Comparison of ENCODE assay signal across 25 cellular contexts in the genomic region with DNA sequence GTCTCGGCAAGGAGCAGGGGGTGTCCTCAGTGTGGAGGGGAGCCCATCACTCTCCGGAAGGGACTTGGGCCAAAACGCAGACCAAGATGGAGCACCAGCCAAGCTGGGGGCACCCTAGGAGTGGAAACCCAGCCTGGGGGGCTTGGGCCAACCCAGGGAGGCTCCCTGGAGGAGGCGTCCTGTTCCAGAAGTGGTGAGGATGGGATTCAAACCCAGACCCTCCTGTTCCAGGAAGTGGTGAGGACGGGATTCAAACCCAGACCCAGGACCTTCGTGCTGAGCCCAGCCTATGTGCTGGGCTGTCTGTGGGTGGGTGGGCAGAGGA. TPM values are rescaled to one million over a fixed set of nuclear protein-coding genes. Genes with fewer than 3 reads are reported as not detected.
DNase-seq lines count a peak whose midpoint lies in the region; ATAC-seq, FAIRE-seq and TF ChIP-seq lines count a peak whose summit lies in the region.
"Had no signal": no experiment of that assay in that cellular context is flagged by ENCODE, and none has a peak within 500 bp of the region (broad histone marks: within the 10 kb centered on the region; RNA-seq: fewer than 3 reads in every experiment).

No MANE protein-coding gene starts in this region.

- no peak for ATAC-seq in Right ventricle myocardium inferior
- no peak for ATAC-seq in psoas muscle
- no peak for ATAC-seq in HG03039 (IDR thresholded peaks at IDR 0.05; ENCODE audit: unreplicated experiment)
- no peak for ATAC-seq in GM19395 (IDR thresholded peaks at IDR 0.05; ENCODE audit: unreplicated experiment)
- ATAC-seq: activated T-helper 17 cell treated with anti-CD3 and anti-CD28 coated beads, Interleukin-2, amount 50 U/mL, for 72 hours; natural killer cell treated with Interleukin-12 subunit alpha and Interleukin-12 subunit beta and Interleukin-15 and Interleukin-18, amount 100 ng/mL, for 72 hours; stimulated activated naive CD8-positive, alpha-beta T cell treated with anti-CD3 and anti-CD28 coated beads, Interleukin-15, Interleukin-2, amounts not matched to agents 100 U/mL and 50 U/mL, for 24 hours had no signal

- no peak overlapping the region for H3K4me3 ChIP-seq in right atrium auricular region
- H3K4me3 ChIP-seq in esophagus muscularis mucosa, result peak overlapping the region; percentile 58 to 69 (median 64)
- H3K4me3 ChIP-seq in psoas muscle, result no peak overlapping the region
- H3K4me3 ChIP-seq: BLaER1, upper lobe of left lung had no signal

- FAIRE-seq in GM12892 (lab: Jason Lieb, UNC), result no peak
- FAIRE-seq: endothelial cell of umbilical vein, kidney had no signal

- TF ChIP-seq POLR2A in esophagus muscularis mucosa (IDR thresholded peaks at IDR 0.05; ENCODE audit: low read depth) (no peak), GM12892 (IDR thresholded peaks at IDR 0.05; ENCODE audit: low read depth, low read length) (no peak)

- DNase-seq in right atrium auricular region (ENCODE audit: low spot score) (no peak), Right ventricle myocardium inferior (ENCODE audit: missing footprints) (no peak), esophagus muscularis mucosa (ENCODE audit: extremely low spot score) (no peak), psoas muscle (no peak), NCI-H748 (lab: John Stamatoyannopoulos, UW; ENCODE audit: unreplicated experiment) (no peak), GM12892 (ENCODE audit: insufficient read length) (no peak)
- DNase-seq: activated CD4-positive, alpha-beta T cell treated with anti-CD3 and anti-CD28 coated beads for 4 hours; activated naive CD8-positive, alpha-beta T cell treated with anti-CD3 and anti-CD28 coated beads, Interleukin-2, amount 10 ng/mL, durations not matched to agents 7 days and 5 days; brain microvascular endothelial cell; Caco-2; foreskin melanocyte; kidney; NCI-H1417; stimulated activated CD4-positive, alpha-beta T cell treated with anti-CD3 and anti-CD28 coated beads, Interleukin-2, amount 100 ng/mL, for 48 hours; stimulated activated naive CD8-positive, alpha-beta T cell treated with anti-CD3 and anti-CD28 coated beads, Interleukin-15, Interleukin-2, amounts not matched to agents 100 U/mL and 50 U/mL, for 24 hours; SW 1271 had no signal

- TF ChIP-seq CTCF in right atrium auricular region (IDR thresholded peaks at IDR 0.05) (no peak), esophagus muscularis mucosa (IDR thresholded peaks at IDR 0.05) (no peak), psoas muscle (IDR thresholded peaks at IDR 0.05) (no peak)

- WGBS in esophagus muscularis mucosa, result 80% methylated on average over 5 of the region's 6 CpGs
- 78 to 81% (median 80%) methylated on average over 6 of the region's 6 CpGs for WGBS in psoas muscle, 3 donors

- H3K27ac ChIP-seq in right atrium auricular region (peak overlapping the region; percentile 84 to 95), esophagus muscularis mucosa (replicated peaks in 1 of 4) (peak overlapping the region; percentile 93 to 96 (median 94)), psoas muscle (peak overlapping the region; percentile 94)
- H3K27ac ChIP-seq: BLaER1, brain microvascular endothelial cell, parathyroid adenoma, upper lobe of left lung had no signal

- H3K27me3 ChIP-seq in right atrium auricular region (no peaks in the 10 kb centered on the region), esophagus muscularis mucosa (no peaks in the 10 kb centered on the region), psoas muscle (ENCODE audit: insufficient read depth in 3 of 3, low read length in 2 of 3) (no peaks in the 10 kb centered on the region)
- H3K27me3 ChIP-seq: BLaER1, brain microvascular endothelial cell, upper lobe of left lung had no signal

- intact Hi-C loops in Right ventricle myocardium inferior (cut with DNase I), result no loop called here
- intact Hi-C loops in esophagus muscularis mucosa (cut with DNase I), result loop anchor here (5.0 kb wide), 1 partner anchor 62 kb away; a partner anchor contains a TSS
- intact Hi-C loops in psoas muscle (cut with DNase I), result no loop called here

- peaks cover 18% of the 10 kb centered on the region for H3K36me3 ChIP-seq in right atrium auricular region
- peaks cover 0 to 10% (median 4%) of the 10 kb centered on the region in 4 donors for H3K36me3 ChIP-seq in esophagus muscularis mucosa
- peaks cover 0 to 55% of the 10 kb centered on the region in 2 donors for H3K36me3 ChIP-seq in psoas muscle (ENCODE audit: insufficient read depth in 1 of 2, low read depth in 1 of 2)
- H3K36me3 ChIP-seq: BLaER1, brain microvascular endothelial cell, upper lobe of left lung had no signal

- no peaks in the 10 kb centered on the region for H3K9me3 ChIP-seq in right atrium auricular region
- H3K9me3 ChIP-seq in esophagus muscularis mucosa, result no peaks in the 10 kb centered on the region
- no peaks in the 10 kb centered on the region for H3K9me3 ChIP-seq in psoas muscle
- H3K9me3 ChIP-seq: BLaER1, Caco-2, upper lobe of left lung had no signal

- peaks cover 0 to 32% of the 10 kb centered on the region in 2 donors for H3K4me1 ChIP-seq in right atrium auricular region
- peaks cover 27 to 54% (median 49%) of the 10 kb centered on the region in 4 donors for H3K4me1 ChIP-seq in esophagus muscularis mucosa
- peaks cover 29% of the 10 kb centered on the region for H3K4me1 ChIP-seq in psoas muscle
- H3K4me1 ChIP-seq: parathyroid adenoma, upper lobe of left lung had no signal

- no peak for TF ChIP-seq EP300 in esophagus muscularis mucosa (IDR thresholded peaks at IDR 0.05)

RNA-seq across cellular contexts. Expression of a gene that starts 0.8 kb away (rescaled TPM):
- 100 to 1,000 TPM; 104 to 156 TPM for total RNA-seq in right atrium auricular region
- 241 TPM for total RNA-seq in Right ventricle myocardium inferior
- 100 to 1,000 TPM in 2 of 4 donors, 10 to 100 TPM in 2; 45.7 to 134 (median 91.1) TPM for total RNA-seq in esophagus muscularis mucosa
- 100 to 1,000 TPM; 115 to 309 (median 183) TPM for total RNA-seq in psoas muscle
- polyA plus RNA-seq in psoas muscle, result 10 to 100 TPM; 29.0 to 97.8 (median 50.4) TPM
- 0.51 TPM for polyA plus RNA-seq in GM12892 (2012; ENCODE audit: missing spikeins)
- total RNA-seq: endothelial cell of umbilical vein; natural killer cell treated with Interleukin-12 subunit alpha and Interleukin-12 subunit beta and Interleukin-15 and Interleukin-18, amount 100 ng/mL, for 72 hours had no signal

RNA-seq across cellular contexts. Expression of a gene that starts 15.9 kb away (rescaled TPM):
- 10 to 100 TPM; 21.4 to 43.6 TPM for total RNA-seq in right atrium auricular region
- total RNA-seq in Right ventricle myocardium inferior, result 50.4 TPM
- total RNA-seq in esophagus muscularis mucosa, result 10 to 100 TPM in 1 of 4 donors, 1 to 10 TPM in 3; 7.9 to 11.9 (median 9.1) TPM
- 100 to 1,000 TPM in 2 of 4 donors, 10 to 100 TPM in 2; 61.7 to 143 (median 118) TPM for total RNA-seq in psoas muscle
- 10 to 100 TPM; 14.5 to 96.8 (median 22.8) TPM for polyA plus RNA-seq in psoas muscle
- 0.32 TPM for polyA plus RNA-seq in GM12892 (2012; ENCODE audit: missing spikeins)
- total RNA-seq: natural killer cell treated with Interleukin-12 subunit alpha and Interleukin-12 subunit beta and Interleukin-15 and Interleukin-18, amount 100 ng/mL, for 72 hours had no signal

RNA-seq across cellular contexts. Expression of a gene that starts 20.7 kb away (rescaled TPM):
- under 1 TPM in 1 of 2 donors, not detected in 1; 0.67 TPM for total RNA-seq in right atrium auricular region
- 0.73 TPM for total RNA-seq in Right ventricle myocardium inferior
- 1 to 10 TPM in 2 of 4 donors, under 1 TPM in 2; 0.17 to 9.4 (median 0.79) TPM for total RNA-seq in esophagus muscularis mucosa
- total RNA-seq in psoas muscle, result 1 to 10 TPM in 1 of 4 donors, under 1 TPM in 2, not detected in 1; 0.42 to 1.8 (median 0.53) TPM
- polyA plus RNA-seq in psoas muscle, result under 1 TPM; 0.09 to 0.42 (median 0.15) TPM
- polyA plus RNA-seq in GM12892 (2012; ENCODE audit: missing spikeins), result 2.8 TPM
- total RNA-seq: A673; activated naive CD8-positive, alpha-beta T cell treated with anti-CD3 and anti-CD28 coated beads, Interleukin-2, amount 10 ng/mL, durations not matched to agents 7 days and 5 days had no signal

RNA-seq across cellular contexts. Expression of a gene that starts 40.4 kb away (rescaled TPM):
- total RNA-seq in right atrium auricular region (10 to 100 TPM in 1 of 2 donors, 1 to 10 TPM in 1; 3.9 to 10.8 TPM), Right ventricle myocardium inferior (16.7 TPM), esophagus muscularis mucosa (10 to 100 TPM in 2 of 4 donors, 1 to 10 TPM in 2; 3.7 to 22.5 (median 14.2) TPM), psoas muscle (10 to 100 TPM in 2 of 4 donors, 1 to 10 TPM in 2; 6.2 to 11.7 (median 10.0) TPM)
- 1 to 10 TPM; 2.3 to 7.1 (median 5.6) TPM for polyA plus RNA-seq in psoas muscle
- not detected for polyA plus RNA-seq in GM12892 (2012; ENCODE audit: missing spikeins)

RNA-seq across cellular contexts. Expression of a gene that starts 47.0 kb away (rescaled TPM):
- total RNA-seq in right atrium auricular region, result 10 to 100 TPM; 18.3 to 24.8 TPM
- 28.2 TPM for total RNA-seq in Right ventricle myocardium inferior
- 10 to 100 TPM; 30.5 to 72.3 (median 45.5) TPM for total RNA-seq in esophagus muscularis mucosa
- 10 to 100 TPM; 32.3 to 47.7 (median 39.5) TPM for total RNA-seq in psoas muscle
- polyA plus RNA-seq in psoas muscle, result 10 to 100 TPM; 33.4 to 56.4 (median 51.3) TPM
- 15.9 TPM for polyA plus RNA-seq in GM12892 (2012; ENCODE audit: missing spikeins)

Comparison
In these comparisons a context has a peak if more than half of its experiments do, and no peak if none do; other contexts are left out.
1. H3K4me3 ChIP-seq: peak in esophagus muscularis mucosa (4 of 4); none in right atrium auricular region (0 of 2) and psoas muscle (single experiment).
2. Peak in every context shown above with its lines, with median percentiles within 50 percentile points of each other: H3K27ac ChIP-seq.